ENCODE assay signal across 19 cellular contexts in genomic region chr1:39681294-39681693, GRCh38. TPM values are rescaled to one million over a fixed set of nuclear protein-coding genes. Genes with fewer than 3 reads are reported as not detected.
DNase-seq lines count a peak whose midpoint lies in the region; ATAC-seq, FAIRE-seq and TF ChIP-seq lines count a peak whose summit lies in the region.
"Had no signal": no experiment of that assay in that cellular context is flagged by ENCODE, and none has a peak within 500 bp of the region (broad histone marks: within the 10 kb centered on the region; RNA-seq: fewer than 3 reads in every experiment).

No MANE protein-coding gene starts in this region.

- H3K79me2 ChIP-seq in K562 (ENCODE audit: control insufficient read depth, insufficient read depth, low read length): no peaks in the 10 kb centered on the region

- DNase-seq in CD4-positive, CD25-positive, alpha-beta regulatory T cell: peak in 1 of 3 donors; percentile 39
- DNase-seq in CD4-positive, alpha-beta memory T cell: no peak
- DNase-seq in RPMI8226: peak; percentile 32
- DNase-seq in K562 (ENCODE audit: extremely low read depth in 1 of 4, low spot score in 3 of 4): no peak
- no peak for DNase-seq in midbrain (lab: John Stamatoyannopoulos, UW)
- DNase-seq in ACHN: no peak
- no peak for DNase-seq in SHP77 (lab: John Stamatoyannopoulos, UW)
- DNase-seq: Calu3, DMS79 treated with DMSO at 0.1 percent for 48 hours, H9 had no signal

- in situ Hi-C loops in K562 (cut with MboI): no loop called here
- in situ Hi-C loops in ACHN (cut with HindIII; ENCODE audit: low pct_ligation_motif_present, low pct_unique_long_range_greater_than_20kb, low sequenced_read_pairs): no loop called here

- CTCF ChIA-PET in CD4-positive, alpha-beta memory T cell (lab: Charles Lee; ENCODE audit: partially characterized antibody): interaction anchor here (0.9 to 3.5 kb wide), 7 partner anchors 8 to 39 kb away, joined by 3 to 34 read pairs (median 5); partner anchors contain the start of gene HPCAL4
- CTCF ChIA-PET in K562 (lab: Yijun Ruan, JAX; ENCODE audit: low intra/inter-chr PET ratio): no interaction called here

- no peak for TF ChIP-seq EP300 in K562 (IDR thresholded peaks at IDR 0.05; ENCODE audit: low read length)

- no peak overlapping the region for H3K4me2 ChIP-seq in K562 (ENCODE audit: insufficient read depth, low read length)
- H3K4me2 ChIP-seq: BLaER1 had no signal

- peak overlapping the region; percentile 53 for H3K27ac ChIP-seq in CD4-positive, CD25-positive, alpha-beta regulatory T cell (ENCODE audit: insufficient read depth, low read length, poor library complexity, severe bottlenecking)
- H3K27ac ChIP-seq in CD4-positive, alpha-beta memory T cell (ENCODE audit: low read depth, low read length): no peak overlapping the region
- no peak overlapping the region for H3K27ac ChIP-seq in K562 (ENCODE audit: extremely low read depth, low read depth, low read length)
- H3K27ac ChIP-seq: BLaER1, HL-60 had no signal

- POLR2A ChIA-PET in CD4-positive, alpha-beta memory T cell (lab: Charles Lee; ENCODE audit: partially characterized antibody): interaction anchor here (1.3 to 6.3 kb wide), 3 partner anchors 10 to 23 kb away, joined by 4 to 60 read pairs (median 14); partner anchors contain the start of genes HPCAL4 and NT5C1A
- POLR2A ChIA-PET in K562 (lab: Yijun Ruan, JAX): interaction anchor here (0.6 to 1.9 kb wide), 7 partner anchors 9 to 640 kb away, joined by 3 to 5 read pairs (median 3); partner anchors contain the start of genes HPCAL4 and NT5C1A

- TF ChIP-seq RAD21 in K562 (CRISPR knock-in tag; conservative IDR thresholded peaks at IDR 0.05 in 1 of 2, IDR thresholded peaks at IDR 0.05 in 1 of 2): no peak

- no peak overlapping the region for H3K9ac ChIP-seq in K562 (ENCODE audit: insufficient read depth in 1 of 2, low read depth in 2 of 2, low read length in 2 of 2)
- H3K9ac ChIP-seq: BLaER1 had no signal

- H2AFZ ChIP-seq in K562 (ENCODE audit: low read depth, low read length): no peak overlapping the region

- no peaks in the 10 kb centered on the region for H3K27me3 ChIP-seq in CD4-positive, CD25-positive, alpha-beta regulatory T cell (ENCODE audit: control insufficient read depth, insufficient read depth, low read length)
- H3K27me3 ChIP-seq in CD4-positive, alpha-beta memory T cell (ENCODE audit: insufficient read depth, low read length): no peaks in the 10 kb centered on the region
- H3K27me3 ChIP-seq in K562 (ENCODE audit: control insufficient read depth in 2 of 2, insufficient read depth in 2 of 2, low read length in 2 of 2): peaks cover 32 to 53% of the 10 kb centered on the region in 2 experiments
- H3K27me3 ChIP-seq: BLaER1 had no signal

- no peak for ATAC-seq in CD4-positive, CD25-positive, alpha-beta regulatory T cell (ENCODE audit: low read depth in 2 of 2)
- ATAC-seq in K562 (no peak), HG03108 (IDR thresholded peaks at IDR 0.05; ENCODE audit: unreplicated experiment) (no peak)
- ATAC-seq: GM12878 had no signal

- 0% methylated on average over 3 of the region's 3 CpGs for WGBS in K562 (ENCODE audit: insufficient coverage, low coverage, missing lambda C conversion rate)

- H3K9me3 Mint-ChIP-seq in CD4-positive, CD25-positive, alpha-beta regulatory T cell: peaks cover 0 to 6% (median 0%) of the 10 kb centered on the region in 7 donors
- no peaks in the 10 kb centered on the region for H3K9me3 Mint-ChIP-seq in CD4-positive, alpha-beta memory T cell

- no peaks in the 10 kb centered on the region for H3K9me1 ChIP-seq in K562 (ENCODE audit: control insufficient read depth, insufficient read depth, low read length)

- intact Hi-C loops in CD4-positive, alpha-beta memory T cell (cut with micrococcal nuclease): no loop called here
- intact Hi-C loops in K562 (cut with micrococcal nuclease): no loop called here

- peaks cover 4% of the 10 kb centered on the region for H3K27me3 Mint-ChIP-seq in CD4-positive, CD25-positive, alpha-beta regulatory T cell
- peaks cover 0 to 2% of the 10 kb centered on the region in 2 donors for H3K27me3 Mint-ChIP-seq in CD4-positive, alpha-beta memory T cell

- no peaks in the 10 kb centered on the region for H3K9me3 ChIP-seq in CD4-positive, CD25-positive, alpha-beta regulatory T cell (ENCODE audit: control insufficient read depth in 2 of 2, low read length in 2 of 2)
- H3K9me3 ChIP-seq in CD4-positive, alpha-beta memory T cell (ENCODE audit: control insufficient read depth in 1 of 2, low read length in 2 of 2): no peaks in the 10 kb centered on the region
- no peaks in the 10 kb centered on the region for H3K9me3 ChIP-seq in K562 (replicated peaks; ENCODE audit: control insufficient read depth, insufficient read depth, low read depth, low read length)
- H3K9me3 ChIP-seq: BLaER1 had no signal

- peak overlapping the region; percentile 64 to 84 (median 82) for H3K4me3 Mint-ChIP-seq in CD4-positive, CD25-positive, alpha-beta regulatory T cell
- H3K4me3 Mint-ChIP-seq in CD4-positive, alpha-beta memory T cell: peak overlapping the region; percentile 33 to 88 (median 73)
- H3K4me3 Mint-ChIP-seq: H9 had no signal

- no peak for TF ChIP-seq POLR2A in K562 (conservative IDR thresholded peaks at IDR 0.05)

- TF ChIP-seq CTCF in K562 (IDR thresholded peaks at IDR 0.05 in 2 of 3, conservative IDR thresholded peaks at IDR 0.05 in 1 of 3; ENCODE audit: insufficient read depth in 2 of 3, low read depth in 1 of 3, low read length in 3 of 3): no peak

- H3K27ac Mint-ChIP-seq in CD4-positive, CD25-positive, alpha-beta regulatory T cell: peak overlapping the region; percentile 77 to 95 (median 79)
- peak overlapping the region; percentile 36 to 96 (median 81) for H3K27ac Mint-ChIP-seq in CD4-positive, alpha-beta memory T cell
- H3K27ac Mint-ChIP-seq: CD14-positive monocyte, H9 had no signal

- peaks cover 5 to 61% (median 15%) of the 10 kb centered on the region in 4 donors for H3K4me1 Mint-ChIP-seq in CD4-positive, CD25-positive, alpha-beta regulatory T cell
- peaks cover 15 to 34% (median 31%) of the 10 kb centered on the region in 4 donors for H3K4me1 Mint-ChIP-seq in CD4-positive, alpha-beta memory T cell
- H3K4me1 Mint-ChIP-seq: H9 had no signal

- peaks cover 5% of the 10 kb centered on the region for H3K36me3 ChIP-seq in CD4-positive, CD25-positive, alpha-beta regulatory T cell (ENCODE audit: control insufficient read depth, insufficient read depth, low read length)
- no peaks in the 10 kb centered on the region for H3K36me3 ChIP-seq in CD4-positive, alpha-beta memory T cell (ENCODE audit: insufficient read depth, low read length)
- H3K36me3 ChIP-seq in K562 (ENCODE audit: control insufficient read depth, insufficient read depth, low read length): no peaks in the 10 kb centered on the region
- H3K36me3 ChIP-seq: BLaER1 had no signal

- peaks cover 41% of the 10 kb centered on the region for H3K4me1 ChIP-seq in CD4-positive, CD25-positive, alpha-beta regulatory T cell (ENCODE audit: control insufficient read depth, insufficient read depth, low read length, poor library complexity, severe bottlenecking)
- H3K4me1 ChIP-seq in CD4-positive, alpha-beta memory T cell (ENCODE audit: insufficient read depth, low read length): peaks cover 38% of the 10 kb centered on the region
- peaks cover 5 to 15% of the 10 kb centered on the region in 2 experiments for H3K4me1 ChIP-seq in K562 (replicated peaks in 1 of 2; ENCODE audit: control insufficient read depth in 2 of 2, insufficient read depth in 2 of 2, low read length in 2 of 2)
- H3K4me1 ChIP-seq: BLaER1 had no signal

- FAIRE-seq in K562 (lab: Jason Lieb, UNC): peak; percentile 44
- FAIRE-seq: GM12878, H1 had no signal

- peak overlapping the region; percentile 77 for H3K4me3 ChIP-seq in CD4-positive, CD25-positive, alpha-beta regulatory T cell (ENCODE audit: low read depth, low read length)
- H3K4me3 ChIP-seq in CD4-positive, alpha-beta memory T cell (ENCODE audit: low read length in 2 of 2): peak overlapping the region in 1 of 2 donors; percentile 37
- H3K4me3 ChIP-seq in K562: no peak overlapping the region
- H3K4me3 ChIP-seq: BLaER1, GM12878 had no signal

- H3K36me3 Mint-ChIP-seq in CD4-positive, CD25-positive, alpha-beta regulatory T cell: peaks cover 22% of the 10 kb centered on the region
- H3K36me3 Mint-ChIP-seq in CD4-positive, alpha-beta memory T cell: peaks cover 15 to 19% of the 10 kb centered on the region in 2 donors

- no peaks in the 10 kb centered on the region for H4K20me1 ChIP-seq in K562 (replicated peaks; ENCODE audit: control insufficient read depth, insufficient read depth, low read length)
- H4K20me1 ChIP-seq: BLaER1 had no signal

- BruUV-seq in K562 (replicated peaks; lab: Mats Ljungman, UMichigan): no TSS peak

RNA-seq across cellular contexts. Expression of gene NT5C1A, which starts 9.4 kb away (rescaled TPM):
- 0.47 TPM for total RNA-seq in CD4-positive, CD25-positive, alpha-beta regulatory T cell
- polyA plus RNA-seq in CD4-positive, CD25-positive, alpha-beta regulatory T cell: under 1 TPM in 1 of 4 donors, not detected in 3; 0.37 TPM
- total RNA-seq in CD4-positive, alpha-beta memory T cell: under 1 TPM; 0.29 to 0.42 TPM
- polyA plus RNA-seq in CD4-positive, alpha-beta memory T cell: not detected
- not detected in 2 replicates for total RNA-seq in K562 (2011; cell fraction: chromatin; rRNA removed; ENCODE audit: low replicate concordance)
- total RNA-seq in K562 (2011; cell fraction: nucleolus; rRNA removed): 0.33 TPM in 1 of 2 replicates, not detected in the other
- total RNA-seq in K562 (2011; cell fraction: nucleoplasm; rRNA removed): not detected in 2 replicates
- total RNA-seq in K562 (2014; rRNA removed) (not detected in 2 replicates), K562 (2014; rRNA removed; fragmentation: Illumina TruSeq; extraction: Trizol) (not detected in 2 replicates), K562 (2015; rRNA removed; fragmentation: Illumina TruSeq; extraction: Trizol) (not detected in 2 replicates), K562 (2021) (not detected in 2 replicates)
- polyA plus RNA-seq in K562 (2011; rRNA removed) (not detected in 2 replicates), K562 (2014; fragmentation: Illumina TruSeq; extraction: Trizol) (not detected in 2 replicates), K562 (2014; fragmentation: Nextera tagmentation; extraction: Ambion mirVana) (not detected), K562 (2014; rRNA removed) (not detected in 2 replicates)
- polyA plus RNA-seq in K562 (2011; cell fraction: cytosol; rRNA removed): not detected in 2 replicates
- polyA plus RNA-seq in K562 (2011; cell fraction: nucleus; rRNA removed): not detected in 2 replicates
- polyA plus RNA-seq in K562 (2012): not detected in 2 replicates
- not detected in 2 replicates for polyA minus RNA-seq in K562 (2011; rRNA and poly(A)+ RNA removed)
- polyA minus RNA-seq in K562 (2011; cell fraction: cytosol; rRNA and poly(A)+ RNA removed): not detected in 2 replicates
- not detected in 2 replicates for polyA minus RNA-seq in K562 (2011; cell fraction: nucleus; rRNA and poly(A)+ RNA removed)
- total RNA-seq: A172, Calu3, G401, H1, H9, HT1080 had no signal
- polyA plus RNA-seq: CD14-positive monocyte, H1 had no signal

RNA-seq across cellular contexts. Expression of gene HPCAL4, which starts 9.9 kb away (rescaled TPM):
- total RNA-seq in CD4-positive, CD25-positive, alpha-beta regulatory T cell: 13.8 TPM
- 10 to 100 TPM in 3 of 4 donors, 1 to 10 TPM in 1; 9.5 to 19.7 (median 12.5) TPM for polyA plus RNA-seq in CD4-positive, CD25-positive, alpha-beta regulatory T cell
- 10 to 100 TPM; 31.8 to 32.4 TPM for total RNA-seq in CD4-positive, alpha-beta memory T cell
- 1 to 10 TPM; 8.9 to 9.6 TPM for polyA plus RNA-seq in CD4-positive, alpha-beta memory T cell
- total RNA-seq in K562 (2011; cell fraction: chromatin; rRNA removed; ENCODE audit: low replicate concordance): not detected in 2 replicates
- total RNA-seq in K562 (2011; cell fraction: nucleolus; rRNA removed): 0.17 TPM in 1 of 2 replicates, not detected in the other
- total RNA-seq in K562 (2011; cell fraction: nucleoplasm; rRNA removed): 0.07 TPM in 1 of 2 replicates, not detected in the other
- total RNA-seq in K562 (2014; rRNA removed) (not detected in 2 replicates), K562 (2014; rRNA removed; fragmentation: Illumina TruSeq; extraction: Trizol) (0.04 TPM in 1 of 2 replicates, not detected in the other), K562 (2015; rRNA removed; fragmentation: Illumina TruSeq; extraction: Trizol) (not detected in 2 replicates), K562 (2021) (0.04 TPM in 2 replicates)
- polyA plus RNA-seq in K562 (2011; rRNA removed) (0.04 and 0.07 TPM in 2 replicates), K562 (2014; fragmentation: Illumina TruSeq; extraction: Trizol) (0.04 TPM in 1 of 2 replicates, not detected in the other), K562 (2014; fragmentation: Nextera tagmentation; extraction: Ambion mirVana) (under 1 TPM in 1 of 2 experiments, not detected in 1; 0.01 TPM), K562 (2014; rRNA removed) (not detected in 2 replicates)
- polyA plus RNA-seq in K562 (2011; cell fraction: cytosol; rRNA removed): 0.06 and 0.09 TPM in 2 replicates
- polyA plus RNA-seq in K562 (2011; cell fraction: nucleus; rRNA removed): 0.06 TPM in 2 replicates
- polyA plus RNA-seq in K562 (2012): 0.03 and 0.06 TPM in 2 replicates
- polyA minus RNA-seq in K562 (2011; rRNA and poly(A)+ RNA removed): 0.06 and 0.11 TPM in 2 replicates
- not detected in 2 replicates for polyA minus RNA-seq in K562 (2011; cell fraction: cytosol; rRNA and poly(A)+ RNA removed)
- 0.11 TPM in 1 of 2 replicates, not detected in the other for polyA minus RNA-seq in K562 (2011; cell fraction: nucleus; rRNA and poly(A)+ RNA removed)
- total RNA-seq: A172, Calu3, HT1080 had no signal

RNA-seq across cellular contexts. Expression of gene HEYL, which starts 41.9 kb away (rescaled TPM):
- 0.25 TPM for total RNA-seq in CD4-positive, CD25-positive, alpha-beta regulatory T cell
- not detected for polyA plus RNA-seq in CD4-positive, CD25-positive, alpha-beta regulatory T cell
- total RNA-seq in CD4-positive, alpha-beta memory T cell: under 1 TPM in 1 of 2 experiments, not detected in 1; 0.12 TPM
- under 1 TPM in 1 of 2 donors, not detected in 1; 0.23 TPM for polyA plus RNA-seq in CD4-positive, alpha-beta memory T cell
- 0.63 and 1.4 TPM in 2 replicates for total RNA-seq in K562 (2011; cell fraction: chromatin; rRNA removed; ENCODE audit: low replicate concordance)
- total RNA-seq in K562 (2011; cell fraction: nucleolus; rRNA removed): 0.53 and 1.0 TPM in 2 replicates
- total RNA-seq in K562 (2011; cell fraction: nucleoplasm; rRNA removed): 0.84 and 0.88 TPM in 2 replicates
- total RNA-seq in K562 (2014; rRNA removed) (0.14 and 0.37 TPM in 2 replicates), K562 (2014; rRNA removed; fragmentation: Illumina TruSeq; extraction: Trizol) (0.32 and 0.33 TPM in 2 replicates), K562 (2015; rRNA removed; fragmentation: Illumina TruSeq; extraction: Trizol) (0.15 and 0.22 TPM in 2 replicates), K562 (2021) (0.78 and 0.89 TPM in 2 replicates)
- polyA plus RNA-seq in K562 (2011; rRNA removed) (0.25 and 0.50 TPM in 2 replicates), K562 (2014; fragmentation: Illumina TruSeq; extraction: Trizol) (0.69 and 0.70 TPM in 2 replicates), K562 (2014; fragmentation: Nextera tagmentation; extraction: Ambion mirVana) (under 1 TPM; 0.13 to 0.14 TPM), K562 (2014; rRNA removed) (0.33 and 0.71 TPM in 2 replicates)
- 0.38 and 0.48 TPM in 2 replicates for polyA plus RNA-seq in K562 (2011; cell fraction: cytosol; rRNA removed)
- 0.48 and 0.52 TPM in 2 replicates for polyA plus RNA-seq in K562 (2011; cell fraction: nucleus; rRNA removed)
- polyA plus RNA-seq in K562 (2012): 0.56 and 0.89 TPM in 2 replicates
- polyA minus RNA-seq in K562 (2011; rRNA and poly(A)+ RNA removed): 0.48 and 0.53 TPM in 2 replicates
- 0.29 and 0.36 TPM in 2 replicates for polyA minus RNA-seq in K562 (2011; cell fraction: cytosol; rRNA and poly(A)+ RNA removed)
- polyA minus RNA-seq in K562 (2011; cell fraction: nucleus; rRNA and poly(A)+ RNA removed): 0.44 and 0.54 TPM in 2 replicates
- total RNA-seq: A172, HT1080 had no signal

RNA-seq across cellular contexts. Expression of gene PPIE, which starts 57.4 kb away (rescaled TPM):
- total RNA-seq in CD4-positive, CD25-positive, alpha-beta regulatory T cell: 36.8 TPM
- polyA plus RNA-seq in CD4-positive, CD25-positive, alpha-beta regulatory T cell: 100 to 1,000 TPM in 1 of 4 donors, 10 to 100 TPM in 3; 90.5 to 118 (median 94.1) TPM
- 10 to 100 TPM; 67.7 to 69.4 TPM for total RNA-seq in CD4-positive, alpha-beta memory T cell
- 100 to 1,000 TPM in 1 of 2 donors, 10 to 100 TPM in 1; 77.2 to 162 TPM for polyA plus RNA-seq in CD4-positive, alpha-beta memory T cell
- total RNA-seq in K562 (2011; cell fraction: chromatin; rRNA removed; ENCODE audit: low replicate concordance): 82.2 and 84.9 TPM in 2 replicates
- 64.3 and 64.9 TPM in 2 replicates for total RNA-seq in K562 (2011; cell fraction: nucleolus; rRNA removed)
- total RNA-seq in K562 (2011; cell fraction: nucleoplasm; rRNA removed): 89.9 and 148 TPM in 2 replicates
- total RNA-seq in K562 (2014; rRNA removed): 75.4 and 84.7 TPM in 2 replicates
- total RNA-seq in K562 (2014; rRNA removed; fragmentation: Illumina TruSeq; extraction: Trizol): 107 and 113 TPM in 2 replicates
- 99.9 and 100.0 TPM in 2 replicates for total RNA-seq in K562 (2015; rRNA removed; fragmentation: Illumina TruSeq; extraction: Trizol)
- 94.2 and 108 TPM in 2 replicates for total RNA-seq in K562 (2021)
- polyA plus RNA-seq in K562 (2011; rRNA removed): 162 and 163 TPM in 2 replicates
- polyA plus RNA-seq in K562 (2011; cell fraction: cytosol; rRNA removed): 121 and 152 TPM in 2 replicates
- 98.0 and 123 TPM in 2 replicates for polyA plus RNA-seq in K562 (2011; cell fraction: nucleus; rRNA removed)
- polyA plus RNA-seq in K562 (2012): 94.9 and 105 TPM in 2 replicates
- 119 and 131 TPM in 2 replicates for polyA plus RNA-seq in K562 (2014; fragmentation: Illumina TruSeq; extraction: Trizol)
- polyA plus RNA-seq in K562 (2014; fragmentation: Nextera tagmentation; extraction: Ambion mirVana): 100 to 1,000 TPM; 369 to 444 TPM
- 136 and 154 TPM in 2 replicates for polyA plus RNA-seq in K562 (2014; rRNA removed)
- 85.1 and 88.0 TPM in 2 replicates for polyA minus RNA-seq in K562 (2011; rRNA and poly(A)+ RNA removed)
- polyA minus RNA-seq in K562 (2011; cell fraction: cytosol; rRNA and poly(A)+ RNA removed): 28.3 and 30.2 TPM in 2 replicates
- 35.5 and 68.5 TPM in 2 replicates for polyA minus RNA-seq in K562 (2011; cell fraction: nucleus; rRNA and poly(A)+ RNA removed)

Comparison
In these comparisons a context has a peak if more than half of its experiments do, and no peak if none do; other contexts are left out.
1. RNA of gene HPCAL4, which starts 9.9 kb away (total RNA-seq): 31.8 to 32.4 TPM in CD4-positive, alpha-beta memory T cell and 13.8 TPM in CD4-positive, CD25-positive, alpha-beta regulatory T cell (single experiment); 0.04 to 0.17 TPM in K562; every median in the first group is over 10 times any median in the second.